In genomic region chr11:106306942-106307341, GRCh38 we compare ENCODE assay signal across 15 cellular contexts.
DNase-seq lines count a peak whose midpoint lies in the region; ATAC-seq, FAIRE-seq and TF ChIP-seq lines count a peak whose summit lies in the region.
"Had no signal": no experiment of that assay in that cellular context is flagged by ENCODE, and none has a peak within 500 bp of the region (broad histone marks: within the 10 kb centered on the region; RNA-seq: fewer than 3 reads in every experiment).

No MANE protein-coding gene starts in this region.

- H3K79me2 ChIP-seq in HepG2 (ENCODE audit: insufficient read depth, low read length), result no peaks in the 10 kb centered on the region

- TF ChIP-seq POLR2A in HepG2 (IDR thresholded peaks at IDR 0.05; ENCODE audit: insufficient read depth in 1 of 2, low read depth in 2 of 2, low read length in 2 of 2) (no peak), right lobe of liver (IDR thresholded peaks at IDR 0.05) (no peak)

- H3K4me1 ChIP-seq in HepG2 (ENCODE audit: insufficient read depth, low read length) (no peaks in the 10 kb centered on the region), right lobe of liver (no peaks in the 10 kb centered on the region), RWPE2 (ENCODE audit: insufficient read depth, poor library complexity, severe bottlenecking) (no peaks in the 10 kb centered on the region)

- no TSS peak for BruUV-seq in HepG2 (replicated peaks; lab: Mats Ljungman, UMichigan)

- no peak for TF ChIP-seq CTCF in HepG2 (CRISPR knock-in tag; IDR thresholded peaks at IDR 0.05)
- TF ChIP-seq CTCF in right lobe of liver (IDR thresholded peaks at IDR 0.05), result no peak
- TF ChIP-seq CTCF in RWPE2 (IDR thresholded peaks at IDR 0.05; ENCODE audit: poor library complexity, severe bottlenecking), result peak; percentile 38
- TF ChIP-seq CTCF in fibroblast of pulmonary artery (IDR thresholded peaks at IDR 0.05; ENCODE audit: low read length, missing control alignments), result peak; percentile 11

- DNase-seq in HepG2 (ENCODE audit: low spot score) (no peak), right lobe of liver (no peak), RWPE2 (ENCODE audit: low spot score) (no peak), fibroblast of pulmonary artery (ENCODE audit: low read depth) (peak; percentile 24), UCSD-AML1 (lab: John Stamatoyannopoulos, UW; ENCODE audit: unreplicated experiment) (no peak)
- no peak for DNase-seq in activated effector memory CD4-positive, alpha-beta T cell treated with Interleukin-2 at 50 U/mL for 16 hours
- DNase-seq: activated CD4-positive, alpha-beta T cell treated with anti-CD3 and anti-CD28 coated beads for 48 hours; activated T-cell treated with anti-CD3 and anti-CD28 coated beads, Interleukin-2, amount 50 U/mL, for 1 hour; cortex of kidney; KBM-7; NCI-H1930; stimulated activated naive CD4-positive, alpha-beta T cell had no signal

- H3K27ac ChIP-seq in HepG2 (ENCODE audit: extremely low read length, insufficient read depth, low read length) (no peak overlapping the region), right lobe of liver (no peak overlapping the region), RWPE2 (ENCODE audit: poor library complexity, severe bottlenecking) (no peak overlapping the region)

- no peak for FAIRE-seq in HepG2 (lab: Jason Lieb, UNC)

- TF ChIP-seq RAD21 in HepG2 (CRISPR knock-in tag; IDR thresholded peaks at IDR 0.05), result no peak

- no peak overlapping the region for H2AFZ ChIP-seq in HepG2 (ENCODE audit: low read length)

- no peak overlapping the region for H3K4me3 ChIP-seq in HepG2 (replicated peaks in 1 of 3; ENCODE audit: insufficient read depth in 1 of 3, low read depth in 2 of 3, low read length in 3 of 3)
- H3K4me3 ChIP-seq in right lobe of liver, result no peak overlapping the region
- H3K4me3 ChIP-seq in RWPE2 (ENCODE audit: severe bottlenecking), result no peak overlapping the region
- no peak overlapping the region for H3K4me3 ChIP-seq in fibroblast of pulmonary artery (replicated peaks; ENCODE audit: low read depth, low read length)

- H3K27me3 ChIP-seq in HepG2 (ENCODE audit: control insufficient read depth in 1 of 2, insufficient read depth in 2 of 2, low read length in 2 of 2) (no peaks in the 10 kb centered on the region), right lobe of liver (no peaks in the 10 kb centered on the region), RWPE2 (ENCODE audit: insufficient read depth, poor library complexity, severe bottlenecking) (no peaks in the 10 kb centered on the region)

- H3K9me3 ChIP-seq in HepG2 (ENCODE audit: low read length) (peaks cover 63% of the 10 kb centered on the region), right lobe of liver (no peaks in the 10 kb centered on the region), RWPE2 (ENCODE audit: severe bottlenecking) (no peaks in the 10 kb centered on the region)

- intact Hi-C loops in HepG2 (cut with micrococcal nuclease; ENCODE audit: unreplicated experiment), result loop anchor here (1.0 to 5.0 kb wide), 2 partner anchors 278 to 710 kb away; partner anchors contain the start of gene GUCY1A2
- intact Hi-C loops in right lobe of liver (cut with DNase I), result no loop called here

- no peak for TF ChIP-seq EP300 in HepG2 (IDR thresholded peaks at IDR 0.05; ENCODE audit: low read depth in 2 of 2, low read length in 2 of 2)
- TF ChIP-seq EP300 in HepG2 (CRISPR knock-in tag; IDR thresholded peaks at IDR 0.05; ENCODE audit: borderline replicate concordance), result no peak

- POLR2A ChIA-PET in HepG2 (lab: Yijun Ruan, JAX), result no interaction called here

- in situ Hi-C loops in HepG2 (cut with HindIII; ENCODE audit: extremely low pct_ligation_motif_present, low pct_unique_long_range_greater_than_20kb), result no loop called here

- ATAC-seq in HepG2 (no peak), right lobe of liver (no peak), RWPE2 (ENCODE audit: low read depth) (peak; percentile 41; the same call in 2 of the 3 replicates), HG03097 (IDR thresholded peaks at IDR 0.05; ENCODE audit: low FRiP score, unreplicated experiment) (no peak), GM19324 (IDR thresholded peaks at IDR 0.05; ENCODE audit: low FRiP score, unreplicated experiment) (no peak)
- ATAC-seq: sciatic nerve had no signal

- H3K9ac ChIP-seq in HepG2 (ENCODE audit: insufficient read depth, low read depth, low read length), result no peak overlapping the region

- H3K36me3 ChIP-seq in HepG2 (replicated peaks in 1 of 2; ENCODE audit: control insufficient read depth in 1 of 2, insufficient read depth in 2 of 2, low read length in 2 of 2), result no peaks in the 10 kb centered on the region
- no peaks in the 10 kb centered on the region for H3K36me3 ChIP-seq in right lobe of liver
- no peaks in the 10 kb centered on the region for H3K36me3 ChIP-seq in RWPE2 (ENCODE audit: low read depth)

- H4K20me1 ChIP-seq in HepG2 (ENCODE audit: insufficient read depth, low read length), result no peaks in the 10 kb centered on the region

- CTCF ChIA-PET in HepG2 (lab: Yijun Ruan, JAX; ENCODE audit: low intra/inter-chr PET ratio, low total read pairs), result no interaction called here

- no peak overlapping the region for H3K4me2 ChIP-seq in HepG2 (ENCODE audit: low read depth, low read length)

TF ChIP-seq in HepG2, 621 proteins besides CTCF, POLR2A, EP300 and RAD21:
- TF ChIP-seq STAG1 (CRISPR knock-in tag; IDR thresholded peaks at IDR 0.05) (peak; percentile 35; the same call in 1 of the 2 replicates), PRMT3 (CRISPR knock-in tag; IDR thresholded peaks at IDR 0.05; ENCODE audit: borderline replicate concordance, low read depth) (no peak)

Comparison
In these comparisons a context has a peak if more than half of its experiments do, and no peak if none do; other contexts are left out.
1. CTCF ChIP-seq: peak in RWPE2 (single experiment) and fibroblast of pulmonary artery (single experiment); none in HepG2 (single experiment) and right lobe of liver (0 of 4).